30 cellular contexts compared by ENCODE assay signal in the genomic region with DNA sequence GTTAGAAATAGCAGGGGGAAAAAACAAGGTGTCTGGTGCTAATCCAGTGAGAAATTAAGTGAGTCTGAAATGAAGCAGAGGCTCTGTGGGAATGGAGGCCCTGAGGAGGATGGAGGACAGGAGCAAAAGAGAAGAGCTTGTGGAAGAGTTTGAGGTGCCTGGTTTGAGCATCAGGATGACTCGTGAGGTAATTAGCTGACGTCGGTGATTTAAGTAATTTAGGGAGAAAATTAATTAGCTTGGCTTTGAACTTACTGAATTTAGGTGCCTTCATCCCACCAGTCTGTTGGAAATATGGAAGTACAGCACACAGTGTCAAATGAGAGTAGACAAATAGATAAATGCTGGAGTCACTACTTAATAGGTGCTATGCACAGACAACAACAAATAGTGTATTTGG.
"Had no signal": no experiment of that assay in that cellular context is flagged by ENCODE, and none has a peak within 500 bp of the region (broad histone marks: within the 10 kb centered on the region; RNA-seq: fewer than 3 reads in every experiment).

No MANE protein-coding gene starts in this region.

- H3K4me3 Mint-ChIP-seq: mesothelial cell of epicardium; naive B cell; natural killer cell; nephron progenitor cell; neural progenitor cell; stimulated activated memory B cell treated with anti-CD40 and anti-IgM and Interleukin-4, amounts not matched to agents 10 μg/mL and 1 μg/mL and 100 μg/mL, for 72 hours; stimulated activated naive CD8-positive, alpha-beta T cell treated with anti-CD3 and anti-CD28 coated beads, Interleukin-15, amount 100 ng/mL, for 72 hours had no signal

- H3K79me2 ChIP-seq: hepatocyte had no signal

- H3K4me3 ChIP-seq: hepatocyte, left ventricle myocardium inferior, lung, neural progenitor cell, ovary, prostate gland, sigmoid colon, thyroid gland, transverse colon, upper lobe of left lung, vagina had no signal

- H3K4me1 ChIP-seq: left ventricle myocardium inferior, prostate gland, thyroid gland, transverse colon, upper lobe of left lung, vagina had no signal

- H3K9me3 ChIP-seq: neutrophil, ovary, prostate gland, sigmoid colon, thyroid gland, transverse colon, vagina had no signal

- H2AFZ ChIP-seq: hepatocyte, neural progenitor cell had no signal

- H3K36me3 ChIP-seq: left ventricle myocardium inferior, neural progenitor cell, neutrophil, ovary, prostate gland, sigmoid colon, thyroid gland, transverse colon, upper lobe of left lung, vagina had no signal

- H3K4me2 ChIP-seq: hepatocyte, neural progenitor cell had no signal

- H3K27me3 ChIP-seq: hepatocyte, neural progenitor cell, neutrophil, ovary, sigmoid colon, thyroid gland, transverse colon, upper lobe of left lung, vagina had no signal

- H3K4me1 Mint-ChIP-seq: naive B cell; natural killer cell; stimulated activated memory B cell treated with anti-CD40 and anti-IgM and Interleukin-4, amounts not matched to agents 10 μg/mL and 1 μg/mL and 100 μg/mL, for 72 hours; stimulated activated naive CD8-positive, alpha-beta T cell treated with anti-CD3 and anti-CD28 coated beads, Interleukin-15, amount 100 ng/mL, for 72 hours had no signal

- H3K36me3 Mint-ChIP-seq: mesothelial cell of epicardium; naive B cell; natural killer cell; stimulated activated memory B cell treated with anti-CD40 and anti-IgM and Interleukin-4, amounts not matched to agents 10 μg/mL and 1 μg/mL and 100 μg/mL, for 72 hours had no signal

- H3K27me3 Mint-ChIP-seq: naive B cell; stimulated activated memory B cell treated with anti-CD40 and anti-IgM and Interleukin-4, amounts not matched to agents 10 μg/mL and 1 μg/mL and 100 μg/mL, for 72 hours; stimulated activated naive CD8-positive, alpha-beta T cell treated with anti-CD3 and anti-CD28 coated beads, Interleukin-15, amount 100 ng/mL, for 72 hours had no signal

- H3K27ac Mint-ChIP-seq: mesothelial cell of epicardium; naive B cell; natural killer cell; nephron progenitor cell; neural progenitor cell; stimulated activated memory B cell treated with anti-CD40 and anti-IgM and Interleukin-4, amounts not matched to agents 10 μg/mL and 1 μg/mL and 100 μg/mL, for 72 hours; stimulated activated naive CD8-positive, alpha-beta T cell treated with anti-CD3 and anti-CD28 coated beads, Interleukin-15, amount 100 ng/mL, for 72 hours had no signal

- ATAC-seq: natural killer cell; right cardiac atrium; stimulated activated memory B cell treated with anti-CD40 and anti-IgM and Interleukin-4, amounts not matched to agents 10 μg/mL and 1 μg/mL and 100 μg/mL, for 72 hours; stimulated activated naive CD8-positive, alpha-beta T cell treated with anti-CD3 and anti-CD28 coated beads, Interleukin-15, amount 100 ng/mL, for 72 hours had no signal

- DNase-seq: islet precursor cell; left ventricle myocardium inferior; mesendoderm; naive B cell; natural killer cell; nephron progenitor cell; occipital lobe; ovary; retina; right cardiac atrium; sigmoid colon; small intestine; stimulated activated CD4-positive, alpha-beta T cell treated with anti-CD3 and anti-CD28 coated beads, Interleukin-1b, Interleukin-23, amount 100 ng/mL, for 48 hours; stimulated activated CD4-positive, alpha-beta T cell treated with anti-CD3 and anti-CD28 coated beads, Interleukin-2, amount 100 ng/mL, for 48 hours; stimulated activated CD4-positive, alpha-beta T cell treated with anti-CD3 and anti-CD28 coated beads, Interleukin-4, amount 100 ng/mL, for 4 hours; stimulated activated CD8-positive, alpha-beta memory T cell treated with anti-CD3 and anti-CD28 coated beads, Interleukin-4, amount 100 ng/mL, for 48 hours; stimulated activated naive CD4-positive, alpha-beta T cell treated with Interleukin-2 at 50 U/mL for 16 hours; stimulated activated naive CD8-positive, alpha-beta T cell treated with anti-CD3 and anti-CD28 coated beads, Interleukin-15, amount 100 ng/mL, for 72 hours; substantia nigra; thyroid gland; transverse colon; upper lobe of left lung had no signal

- H3K27ac ChIP-seq: hepatocyte, left ventricle myocardium inferior, neural progenitor cell, neutrophil, ovary, prostate gland, sigmoid colon, thyroid gland, transverse colon, upper lobe of left lung, vagina had no signal
